In genomic region chr6:41573268-41573667, GRCh38 we compare ENCODE assay signal across 23 cellular contexts.
"Had no signal": no experiment of that assay in that cellular context is flagged by ENCODE, and none has a peak within 500 bp of the region (broad histone marks: within the 10 kb centered on the region; RNA-seq: fewer than 3 reads in every experiment).

No MANE protein-coding gene starts in this region.

- ATAC-seq: activated T-helper 17 cell treated with anti-CD3 and anti-CD28 coated beads, Interleukin-2, amount 50 U/mL, for 72 hours; PC-3; T-helper 17 cell had no signal

- H3K9me3 Mint-ChIP-seq: activated B cell treated with CpG ODN at 0.5 μM for 24 hours; activated CD4-positive, alpha-beta T cell treated with anti-CD3 and anti-CD28 coated beads, Interleukin-2, amount 10 ng/mL, durations not matched to agents 24 days and 14 days; activated naive CD4-positive, alpha-beta T cell treated with anti-CD3 and anti-CD28 coated beads, Interleukin-2, amount 10 ng/mL, durations not matched to agents 7 days and 5 days; activated naive CD8-positive, alpha-beta T cell treated with anti-CD3 and anti-CD28 coated beads for 36 hours; activated T-helper 17 cell treated with anti-CD3 and anti-CD28 coated beads, Interleukin-2, amount 50 U/mL, for 72 hours had no signal

- H3K27me3 Mint-ChIP-seq: activated B cell treated with CpG ODN at 0.5 μM for 24 hours; activated naive CD8-positive, alpha-beta T cell treated with anti-CD3 and anti-CD28 coated beads for 36 hours; activated T-helper 17 cell treated with anti-CD3 and anti-CD28 coated beads, Interleukin-2, amount 50 U/mL, for 72 hours; T-helper 17 cell had no signal

- H3K4me1 Mint-ChIP-seq: activated naive CD4-positive, alpha-beta T cell treated with anti-CD3 and anti-CD28 coated beads, Interleukin-2, amount 10 ng/mL, durations not matched to agents 7 days and 5 days had no signal

- H3K4me3 Mint-ChIP-seq: activated B cell treated with CpG ODN at 0.5 μM for 24 hours; activated CD4-positive, alpha-beta T cell treated with anti-CD3 and anti-CD28 coated beads, Interleukin-2, amount 10 ng/mL, durations not matched to agents 24 days and 14 days; activated naive CD4-positive, alpha-beta T cell treated with anti-CD3 and anti-CD28 coated beads, Interleukin-2, amount 10 ng/mL, durations not matched to agents 7 days and 5 days; activated naive CD8-positive, alpha-beta T cell treated with anti-CD3 and anti-CD28 coated beads for 36 hours; activated T-helper 17 cell treated with anti-CD3 and anti-CD28 coated beads, Interleukin-2, amount 50 U/mL, for 72 hours; T-helper 17 cell had no signal

- H3K36me3 Mint-ChIP-seq: activated naive CD4-positive, alpha-beta T cell treated with anti-CD3 and anti-CD28 coated beads, Interleukin-2, amount 10 ng/mL, durations not matched to agents 7 days and 5 days; activated naive CD8-positive, alpha-beta T cell treated with anti-CD3 and anti-CD28 coated beads for 36 hours had no signal

- H3K27ac Mint-ChIP-seq: activated B cell treated with CpG ODN at 0.5 μM for 24 hours; activated CD4-positive, alpha-beta T cell treated with anti-CD3 and anti-CD28 coated beads, Interleukin-2, amount 10 ng/mL, durations not matched to agents 24 days and 14 days; activated naive CD4-positive, alpha-beta T cell treated with anti-CD3 and anti-CD28 coated beads, Interleukin-2, amount 10 ng/mL, durations not matched to agents 7 days and 5 days; activated naive CD8-positive, alpha-beta T cell treated with anti-CD3 and anti-CD28 coated beads for 36 hours; T-helper 17 cell had no signal

- DNase-seq: activated B cell treated with CpG ODN at 0.5 μM for 24 hours; activated CD4-positive, alpha-beta T cell treated with anti-CD3 and anti-CD28 coated beads for 1 hour; activated CD4-positive, alpha-beta T cell treated with anti-CD3 and anti-CD28 coated beads, Interleukin-2, amount 10 ng/mL, durations not matched to agents 24 days and 14 days; activated CD4-positive, alpha-beta T cell treated with anti-CD3 and anti-CD28 coated beads, Interleukin-2, amount 50 U/mL, for 48 hours; activated CD8-positive, alpha-beta memory T cell treated with anti-CD3 and anti-CD28 coated beads for 24 hours; activated gamma-delta T cell treated with Interleukin-2 at 50 U/mL for 16 hours; activated naive CD4-positive, alpha-beta T cell treated with anti-CD3 and anti-CD28 coated beads, Interleukin-2, amount 10 ng/mL, durations not matched to agents 7 days and 5 days; activated naive CD8-positive, alpha-beta T cell treated with anti-CD3 and anti-CD28 coated beads for 36 hours; activated T-cell treated with anti-CD3 and anti-CD28 coated beads, Interleukin-2, amount 50 U/mL, for 48 hours; MM.1S; NCI-H1105 treated with DMSO at 0.1 percent for 48 hours; NCI-H1436 treated with DMSO at 0.1 percent for 48 hours; NCI-H187; NCI-H2081 treated with DMSO at 0.1 percent for 48 hours; NCI-H446; NCI-H524 treated with DMSO at 0.1 percent for 48 hours; NCI-H774; NK-92 treated with Interleukin-12 subunit alpha and Interleukin-12 subunit beta, amount 100 ng/mL, for 24 hours; PC-3; SIG-M5; T-helper 17 cell; T-helper 9 cell had no signal
